In genomic region chr3:98763076-98763475, GRCh38 we compare ENCODE assay signal across 11 cellular contexts. TPM values are rescaled to one million over a fixed set of nuclear protein-coding genes. Genes with fewer than 3 reads are reported as not detected.
DNase-seq lines count a peak whose midpoint lies in the region; ATAC-seq and TF ChIP-seq lines count a peak whose summit lies in the region.
"Had no signal": no experiment of that assay in that cellular context is flagged by ENCODE, and none has a peak within 500 bp of the region (broad histone marks: within the 10 kb centered on the region; RNA-seq: fewer than 3 reads in every experiment).

ST3GAL6 (plus strand) TSS chr3:98763340; CDS start chr3:98768441, 5,101 bp downstream.

- no peaks in the 10 kb centered on the region for H3K9me2 ChIP-seq in hepatocyte (replicated peaks; ENCODE audit: insufficient read depth)

- H3K79me1 ChIP-seq in mesenchymal stem cell (replicated peaks; ENCODE audit: low read length, poor library complexity, severe bottlenecking), result no peaks in the 10 kb centered on the region

- peak within 1 kb of the TSS in 1 of 2 experiments; percentile 0 for H3K14ac ChIP-seq in mesenchymal stem cell (ENCODE audit: low read length in 2 of 2)

- H2AFZ ChIP-seq in mesenchymal stem cell (ENCODE audit: low read depth, low read length), result no peak within 1 kb of the TSS
- no peak within 1 kb of the TSS for H2AFZ ChIP-seq in hepatocyte

- no peak within 1 kb of the TSS for H2AK5ac ChIP-seq in mesenchymal stem cell (ENCODE audit: low read length, severe bottlenecking)

- ATAC-seq in HG02884 (IDR thresholded peaks at IDR 0.05; ENCODE audit: unreplicated experiment) (peak; percentile 53), body of pancreas (peak; percentile 50), GM21619 (IDR thresholded peaks at IDR 0.05; ENCODE audit: unreplicated experiment) (no peak)
- ATAC-seq in activated naive CD8-positive, alpha-beta T cell treated with anti-CD3 and anti-CD28 coated beads, Interleukin-2, amount 50 U/mL, for 24 hours, result no peak

- H2BK120ac ChIP-seq in mesenchymal stem cell (ENCODE audit: low read depth, low read length), result peak within 1 kb of the TSS; percentile 4

- CTCF ChIA-PET in CD4-positive, alpha-beta memory T cell (lab: Charles Lee; ENCODE audit: partially characterized antibody), result no interaction called here

- H3K9me3 ChIP-seq in body of pancreas (no peaks in the 10 kb centered on the region), mesenchymal stem cell (ENCODE audit: control insufficient read depth, low read length) (no peaks in the 10 kb centered on the region), hepatocyte (ENCODE audit: low read depth) (no peaks in the 10 kb centered on the region)
- no peaks in the 10 kb centered on the region for H3K9me3 ChIP-seq in CD4-positive, alpha-beta memory T cell (ENCODE audit: control insufficient read depth in 1 of 2, low read length in 2 of 2)
- H3K9me3 ChIP-seq: Peyer's patch, tibial nerve had no signal

- H3K4me3 ChIP-seq in body of pancreas, result no peak within 1 kb of the TSS
- H3K4me3 ChIP-seq in mesenchymal stem cell (ENCODE audit: insufficient read depth in 1 of 2, low read depth in 1 of 2, low read length in 2 of 2), result no peak within 1 kb of the TSS
- H3K4me3 ChIP-seq in CD4-positive, alpha-beta memory T cell (ENCODE audit: low read length in 2 of 2), result no peak within 1 kb of the TSS
- H3K4me3 ChIP-seq in hepatocyte, result no peak within 1 kb of the TSS

- H3K9ac ChIP-seq in mesenchymal stem cell (ENCODE audit: low read length), result no peak within 1 kb of the TSS

- DNase-seq in AML-193 (lab: John Stamatoyannopoulos, UW), result peak; percentile 98
- peak in 3 of 4 donors; percentile 19 to 69 (median 25) for DNase-seq in body of pancreas
- DNase-seq in mesenchymal stem cell, result peak; percentile 73
- no peak for DNase-seq in CD4-positive, alpha-beta memory T cell
- no peak for DNase-seq in hepatocyte (ENCODE audit: low spot score)
- DNase-seq in activated naive CD8-positive, alpha-beta T cell treated with anti-CD3 and anti-CD28 coated beads, Interleukin-2, amount 50 U/mL, for 24 hours, result no peak

- no peaks in the 10 kb centered on the region for H4K20me1 ChIP-seq in hepatocyte (ENCODE audit: insufficient read depth, poor library complexity, severe bottlenecking)

- peak within 1 kb of the TSS in 1 of 2 experiments; percentile 87 for H2BK12ac ChIP-seq in mesenchymal stem cell (ENCODE audit: low read length in 2 of 2)

- H3K4me1 ChIP-seq in body of pancreas (peaks cover 17% of the 10 kb centered on the region), mesenchymal stem cell (ENCODE audit: control insufficient read depth, insufficient read depth, low read depth, low read length) (no peaks in the 10 kb centered on the region), hepatocyte (ENCODE audit: insufficient read depth) (peaks cover 2% of the 10 kb centered on the region)
- no peaks in the 10 kb centered on the region for H3K4me1 ChIP-seq in CD4-positive, alpha-beta memory T cell (ENCODE audit: insufficient read depth, low read length)
- H3K4me1 ChIP-seq: Peyer's patch had no signal

- no peak within 1 kb of the TSS for H2BK5ac ChIP-seq in mesenchymal stem cell (ENCODE audit: low read depth, low read length, poor library complexity, severe bottlenecking)

- H3K27ac ChIP-seq in body of pancreas, result peak within 1 kb of the TSS in 1 of 4 donors; percentile 63
- H3K27ac ChIP-seq in mesenchymal stem cell (ENCODE audit: low read length, poor library complexity, severe bottlenecking), result no peak within 1 kb of the TSS
- H3K27ac ChIP-seq in CD4-positive, alpha-beta memory T cell (ENCODE audit: low read depth, low read length), result no peak within 1 kb of the TSS
- H3K27ac ChIP-seq in hepatocyte, result no peak within 1 kb of the TSS

- H3K4me1 Mint-ChIP-seq in CD4-positive, alpha-beta memory T cell, result no peaks in the 10 kb centered on the region
- peaks cover 5% of the 10 kb centered on the region for H3K4me1 Mint-ChIP-seq in activated naive CD8-positive, alpha-beta T cell treated with anti-CD3 and anti-CD28 coated beads, Interleukin-2, amount 50 U/mL, for 24 hours

- POLR2A ChIA-PET in CD4-positive, alpha-beta memory T cell (lab: Charles Lee; ENCODE audit: partially characterized antibody), result no interaction called here

- peak within 1 kb of the TSS; percentile 87 for H4K91ac ChIP-seq in mesenchymal stem cell (ENCODE audit: low read length)

- H3K23ac ChIP-seq in mesenchymal stem cell (ENCODE audit: low read length in 2 of 2), result no peak within 1 kb of the TSS

- H3K27me3 ChIP-seq in body of pancreas (no peaks in the 10 kb centered on the region), mesenchymal stem cell (ENCODE audit: control insufficient read depth in 1 of 2, insufficient read depth in 1 of 2, low read length in 2 of 2) (no peaks in the 10 kb centered on the region), hepatocyte (no peaks in the 10 kb centered on the region)
- peaks cover under 1% of the 10 kb centered on the region for H3K27me3 ChIP-seq in CD4-positive, alpha-beta memory T cell (ENCODE audit: insufficient read depth, low read length)
- H3K27me3 ChIP-seq: Peyer's patch, tibial nerve had no signal

- H4K8ac ChIP-seq in mesenchymal stem cell (ENCODE audit: low read length), result peak within 1 kb of the TSS; percentile 50

- TF ChIP-seq CTCF in body of pancreas (IDR thresholded peaks at IDR 0.05) (no peak), hepatocyte (IDR thresholded peaks at IDR 0.05; ENCODE audit: poor library complexity) (no peak)

- no peak within 1 kb of the TSS for H3K27ac Mint-ChIP-seq in CD4-positive, alpha-beta memory T cell
- no peak within 1 kb of the TSS for H3K27ac Mint-ChIP-seq in activated naive CD8-positive, alpha-beta T cell treated with anti-CD3 and anti-CD28 coated beads, Interleukin-2, amount 50 U/mL, for 24 hours

- 29 to 42% methylated on average over 1 of the region's 1 CpG for WGBS in body of pancreas, 2 donors
- WGBS in mesenchymal stem cell, result 64% methylated on average over 1 of the region's 1 CpG
- WGBS in hepatocyte (ENCODE audit: low lambda C conversion rate, missing lambda C conversion rate), result 96% methylated on average over 1 of the region's 1 CpG

- peaks cover 0 to 3% (median 0%) of the 10 kb centered on the region in 8 donors for H3K9me3 Mint-ChIP-seq in CD4-positive, alpha-beta memory T cell
- no peaks in the 10 kb centered on the region for H3K9me3 Mint-ChIP-seq in activated naive CD8-positive, alpha-beta T cell treated with anti-CD3 and anti-CD28 coated beads, Interleukin-2, amount 50 U/mL, for 24 hours

- H3K4ac ChIP-seq in mesenchymal stem cell (ENCODE audit: low read depth in 1 of 2, low read length in 2 of 2), result peak within 1 kb of the TSS in 1 of 2 experiments; percentile 8

- no peak within 1 kb of the TSS for H3K4me3 Mint-ChIP-seq in CD4-positive, alpha-beta memory T cell
- no peak within 1 kb of the TSS for H3K4me3 Mint-ChIP-seq in activated naive CD8-positive, alpha-beta T cell treated with anti-CD3 and anti-CD28 coated beads, Interleukin-2, amount 50 U/mL, for 24 hours

- H3K4me2 ChIP-seq in mesenchymal stem cell (ENCODE audit: low read length, poor library complexity, severe bottlenecking) (no peak within 1 kb of the TSS), hepatocyte (no peak within 1 kb of the TSS)

- H3K18ac ChIP-seq in mesenchymal stem cell (ENCODE audit: low read depth in 1 of 2, low read length in 2 of 2), result peak within 1 kb of the TSS; percentile 29 to 53

- peak in 1 of 3 donors; percentile 35 for TF ChIP-seq POLR2A in body of pancreas (IDR thresholded peaks at IDR 0.05)

- H3K36me3 ChIP-seq in body of pancreas (replicated peaks in 1 of 2; ENCODE audit: insufficient read depth in 1 of 2, low read depth in 2 of 2) (no peaks in the 10 kb centered on the region), mesenchymal stem cell (ENCODE audit: control insufficient read depth in 1 of 2, insufficient read depth in 2 of 2, low read depth in 1 of 2, low read length in 2 of 2) (no peaks in the 10 kb centered on the region), hepatocyte (replicated peaks; ENCODE audit: insufficient read depth, low read depth) (no peaks in the 10 kb centered on the region)
- H3K36me3 ChIP-seq in CD4-positive, alpha-beta memory T cell (ENCODE audit: insufficient read depth, low read length), result no peaks in the 10 kb centered on the region
- H3K36me3 ChIP-seq: Peyer's patch, tibial nerve had no signal

- H3K79me2 ChIP-seq in hepatocyte, result no peaks in the 10 kb centered on the region

- H3K27me3 Mint-ChIP-seq in CD4-positive, alpha-beta memory T cell, result peaks cover 9 to 22% of the 10 kb centered on the region in 2 donors
- H3K27me3 Mint-ChIP-seq in activated naive CD8-positive, alpha-beta T cell treated with anti-CD3 and anti-CD28 coated beads, Interleukin-2, amount 50 U/mL, for 24 hours, result peaks cover 5% of the 10 kb centered on the region

- no peaks in the 10 kb centered on the region for H3K36me3 Mint-ChIP-seq in CD4-positive, alpha-beta memory T cell
- no peaks in the 10 kb centered on the region for H3K36me3 Mint-ChIP-seq in activated naive CD8-positive, alpha-beta T cell treated with anti-CD3 and anti-CD28 coated beads, Interleukin-2, amount 50 U/mL, for 24 hours (ENCODE audit: low read depth)

- intact Hi-C loops in body of pancreas (cut with DNase I), result no loop called here
- intact Hi-C loops in CD4-positive, alpha-beta memory T cell (cut with micrococcal nuclease), result no loop called here

- peak within 1 kb of the TSS; percentile 60 for H2BK15ac ChIP-seq in mesenchymal stem cell (ENCODE audit: low read depth, poor library complexity, severe bottlenecking)

RNA-seq across cellular contexts. Expression of gene ST3GAL6, which starts in this region (rescaled TPM):
- 10 to 100 TPM in 1 of 2 donors, 1 to 10 TPM in 1; 8.0 to 35.3 TPM for total RNA-seq in body of pancreas
- 6.9 TPM for polyA plus RNA-seq in mesenchymal stem cell (2013, experiment 1 of 2)
- 6.5 TPM for polyA plus RNA-seq in mesenchymal stem cell (2013, experiment 2 of 2)
- 1 to 10 TPM in 1 of 2 experiments, under 1 TPM in 1; 0.50 to 1.3 TPM for total RNA-seq in CD4-positive, alpha-beta memory T cell
- polyA plus RNA-seq in CD4-positive, alpha-beta memory T cell, result under 1 TPM in 1 of 2 donors, not detected in 1; 0.15 TPM
- 15.0 and 16.1 TPM in 2 replicates for total RNA-seq in hepatocyte
- 9.6 and 13.1 TPM in 2 replicates for polyA plus RNA-seq in hepatocyte
- polyA plus RNA-seq: BJ had no signal

Comparison
In these comparisons a context has a peak if more than half of its experiments do, and no peak if none do; other contexts are left out.
1. DNase-seq: peak in AML-193 (2 of 2), body of pancreas (3 of 4) and mesenchymal stem cell (single experiment); none in CD4-positive, alpha-beta memory T cell (0 of 5), hepatocyte (single experiment) and activated naive CD8-positive, alpha-beta T cell treated with anti-CD3 and anti-CD28 coated beads, Interleukin-2, amount 50 U/mL, for 24 hours (single experiment).
2. ATAC-seq: peak in HG02884 (single experiment) and body of pancreas (single experiment); none in GM21619 (single experiment) and activated naive CD8-positive, alpha-beta T cell treated with anti-CD3 and anti-CD28 coated beads, Interleukin-2, amount 50 U/mL, for 24 hours (single experiment).